8 cellular contexts compared by ENCODE assay signal in the genomic region with DNA sequence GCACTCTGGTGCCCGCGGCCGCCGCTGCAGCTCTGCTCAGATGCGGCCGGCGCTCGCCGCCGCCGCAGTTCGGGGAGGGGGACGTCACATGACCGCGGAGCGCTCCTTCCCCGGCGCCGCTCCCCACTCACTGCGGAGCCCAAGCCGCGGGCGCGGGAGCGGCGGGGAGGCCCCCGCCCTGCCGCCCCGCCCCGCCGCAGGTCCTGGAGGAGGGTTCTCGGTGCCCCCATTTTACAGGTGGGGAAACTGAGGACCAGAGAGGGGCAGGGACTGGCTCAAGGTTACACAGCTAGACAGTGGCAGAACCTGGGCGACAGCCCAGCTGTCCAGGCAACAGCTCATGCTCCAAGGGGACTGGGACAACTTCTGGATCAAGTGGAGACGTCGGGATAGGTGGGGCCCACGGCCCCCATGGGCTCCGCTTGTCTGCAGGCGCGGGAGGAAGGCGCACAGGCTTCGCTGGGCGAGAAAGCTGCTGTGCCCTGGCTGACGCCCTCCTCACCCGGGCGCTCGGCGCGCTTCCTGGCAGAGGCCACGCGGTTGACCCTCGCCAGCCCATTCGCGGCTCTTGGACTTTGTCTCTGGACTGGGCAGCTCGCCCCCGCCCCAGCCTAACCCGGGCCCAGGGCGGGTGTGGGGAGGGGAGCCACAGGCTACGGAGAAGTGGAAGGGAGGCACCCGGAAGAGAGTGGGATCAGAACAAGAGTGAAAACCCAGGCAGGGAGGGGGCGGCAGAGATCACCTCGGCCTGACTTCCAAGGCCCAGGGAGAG. TPM values are rescaled to one million over a fixed set of nuclear protein-coding genes. Genes with fewer than 3 reads are reported as not detected.
A peak's percentile ranks its signal among the peaks of the same experiment; 100 is the strongest.
DNase-seq lines count a peak whose midpoint lies in the region; ATAC-seq and TF ChIP-seq lines count a peak whose summit lies in the region.

Gene RAP1GAP, minus strand, starts transcription at position 71 of the 772 bp plus-strand sequence. CDS start 49,325 bp downstream, outside the sequence.

- TF ChIP-seq POLR2A in adrenal gland (IDR thresholded peaks at IDR 0.05) (peak in 1 of 2 donors; percentile 72), GM18505 (IDR thresholded peaks at IDR 0.05; ENCODE audit: borderline replicate concordance, extremely low read depth, insufficient read depth, insufficient read length) (no peak)

- TF ChIP-seq CTCF in adrenal gland (IDR thresholded peaks at IDR 0.05) = peak in 1 of 6 experiments; percentile 7

- no peaks in the 10 kb centered on the region for H3K27me3 ChIP-seq in adrenal gland
- H3K27me3 ChIP-seq in iPS-15b (ENCODE audit: control insufficient read depth, insufficient read depth, low read length) = peaks cover 15% of the 10 kb centered on the region

- H3K36me3 ChIP-seq in adrenal gland (replicated peaks in 1 of 2) = no peaks in the 10 kb centered on the region
- H3K36me3 ChIP-seq in iPS-15b (ENCODE audit: control insufficient read depth, insufficient read depth, low read length) = no peaks in the 10 kb centered on the region

- no peaks in the 10 kb centered on the region for H3K9me3 ChIP-seq in adrenal gland (replicated peaks in 1 of 3)
- no peaks in the 10 kb centered on the region for H3K9me3 ChIP-seq in iPS-15b (ENCODE audit: control insufficient read depth, insufficient read depth, low read length)

- DNase-seq in NCI-H1417 (lab: John Stamatoyannopoulos, UW) (peak; percentile 67 to 73 (median 68)), NCI-H1417 treated with DMSO at 0.1 percent for 48 hours (lab: John Stamatoyannopoulos, UW) (no peak), NCI-H748 (lab: John Stamatoyannopoulos, UW; ENCODE audit: unreplicated experiment) (peak; percentile 66), adrenal gland (peak in 6 of 7 donors; percentile 54 to 77 (median 72)), skeletal muscle cell (ENCODE audit: low read depth) (no peak)

- H3K9ac ChIP-seq in iPS-15b (ENCODE audit: low read depth, low read length) = peak within 1 kb of the TSS; percentile 51

- H3K27ac ChIP-seq in adrenal gland = peak within 1 kb of the TSS; percentile 58 to 90 (median 73)

- H3K4me3 ChIP-seq in adrenal gland (peak within 1 kb of the TSS in 2 of 4 donors; percentile 32 to 82), iPS-15b (ENCODE audit: low read depth, low read length) (peak within 1 kb of the TSS; percentile 66), skeletal muscle cell (ENCODE audit: low read depth, low read length) (peak within 1 kb of the TSS; percentile 41)

- intact Hi-C loops in adrenal gland (cut with DNase I) = no loop called here

- WGBS in adrenal gland, 4 donors = 1 to 3% (median 2%) methylated on average over 6 to 61 of the region's 61 CpGs

- H3K4me1 ChIP-seq in adrenal gland (replicated peaks in 1 of 2) = peaks cover 42 to 68% of the 10 kb centered on the region in 2 donors
- no peaks in the 10 kb centered on the region for H3K4me1 ChIP-seq in iPS-15b (ENCODE audit: control insufficient read depth, insufficient read depth, low read length)

- ATAC-seq in GM18505 (IDR thresholded peaks at IDR 0.05; ENCODE audit: unreplicated experiment) (no peak), HG02852 (IDR thresholded peaks at IDR 0.05; ENCODE audit: unreplicated experiment) (no peak)

RNA-seq across cellular contexts. Expression of gene RAP1GAP, which starts in this region (rescaled TPM):
- 100 to 1,000 TPM in 3 of 8 donors, 10 to 100 TPM in 5; 52.4 to 409 (median 90.0) TPM for total RNA-seq in adrenal gland
- polyA plus RNA-seq in adrenal gland = 100 to 1,000 TPM in 2 of 3 donors, 10 to 100 TPM in 1; 62.4 to 250 (median 105) TPM

Comparison
In these comparisons a context has a peak if more than half of its experiments do, and no peak if none do; other contexts are left out.
1. DNase-seq: peak in NCI-H1417 (3 of 3), NCI-H748 (single experiment) and adrenal gland (6 of 7); none in NCI-H1417 treated with DMSO at 0.1 percent for 48 hours (single experiment) and skeletal muscle cell (single experiment).